In genomic region chr20:52048365-52048764, GRCh38 we compare ENCODE assay signal across 17 cellular contexts.
A peak's percentile ranks its signal among the peaks of the same experiment; 100 is the strongest.
DNase-seq lines count a peak whose midpoint lies in the region; ATAC-seq and TF ChIP-seq lines count a peak whose summit lies in the region.
"Had no signal": no experiment of that assay in that cellular context is flagged by ENCODE, and none has a peak within 500 bp of the region (broad histone marks: within the 10 kb centered on the region; RNA-seq: fewer than 3 reads in every experiment).

No MANE protein-coding gene starts in this region.

- no peak overlapping the region for H2AK5ac ChIP-seq in IMR-90 (ENCODE audit: low read depth, low read length)

- H4K91ac ChIP-seq in IMR-90 (ENCODE audit: insufficient read depth, low read depth, low read length): peak overlapping the region; percentile 63; the same call in 1 of the 2 replicates

- H3K27ac ChIP-seq in BLaER1 treated with 17β-estradiol and CSF1 and Interleukin-3, amounts not matched to agents 10 nM and 100 nM: no peak overlapping the region
- H3K27ac ChIP-seq in IMR-90 (ENCODE audit: insufficient read depth, low read length) (no peak overlapping the region), RWPE1 (no peak overlapping the region), dorsolateral prefrontal cortex (no peak overlapping the region)
- H3K27ac ChIP-seq: adrenal gland, lower lobe of right lung, neutrophil, PC-9 had no signal

- TF ChIP-seq POLR2A in IMR-90 (IDR thresholded peaks at IDR 0.05; ENCODE audit: low read depth, low read length): no peak

- H3K14ac ChIP-seq in IMR-90 (replicated peaks; ENCODE audit: low read depth, low read length): peak overlapping the region; percentile 31; the same call in 1 of the 2 replicates

- no peak for TF ChIP-seq RAD21 in IMR-90 (IDR thresholded peaks at IDR 0.05; ENCODE audit: low read length)

- no peaks in the 10 kb centered on the region for H3K9me3 ChIP-seq in BLaER1 treated with 17β-estradiol and CSF1 and Interleukin-3, amounts not matched to agents 10 nM and 100 nM (replicated peaks in 1 of 11)
- H3K9me3 ChIP-seq in IMR-90 (ENCODE audit: control insufficient read depth, insufficient read depth, low read length): no peaks in the 10 kb centered on the region
- H3K9me3 ChIP-seq: adrenal gland, lower lobe of right lung, neutrophil had no signal

- peak overlapping the region; percentile 13 to 78; a peak in 3 of 4 replicates for H4K8ac ChIP-seq in IMR-90 (ENCODE audit: low read depth in 2 of 2, low read length in 2 of 2)

- H3K9me3 Mint-ChIP-seq in natural killer cell: no peaks in the 10 kb centered on the region
- H3K9me3 Mint-ChIP-seq: activated B cell treated with CpG ODN at 0.5 μM for 24 hours had no signal

- TF ChIP-seq CTCF in IMR-90 (conservative IDR thresholded peaks at IDR 0.05; ENCODE audit: low read depth, low read length): no peak
- no peak for TF ChIP-seq CTCF in choroid plexus epithelial cell (conservative IDR thresholded peaks at IDR 0.05; ENCODE audit: low read depth, low read length)
- no peak for TF ChIP-seq CTCF in natural killer cell (IDR thresholded peaks at IDR 0.05)
- TF ChIP-seq CTCF in RWPE1 (conservative IDR thresholded peaks at IDR 0.05; ENCODE audit: low read depth): no peak
- no peak for TF ChIP-seq CTCF in dorsolateral prefrontal cortex (IDR thresholded peaks at IDR 0.05 in 54 of 56, conservative IDR thresholded peaks at IDR 0.05 in 2 of 56; ENCODE audit: low read depth in 1 of 56, partially characterized antibody in 56 of 56)

- peak overlapping the region; percentile 68; the same call in 1 of the 2 replicates for H3K18ac ChIP-seq in IMR-90 (ENCODE audit: low read depth, low read length)

- POLR2A ChIA-PET in IMR-90 (lab: Charles Lee; ENCODE audit: unreplicated experiment) (no interaction called here), RWPE1 (lab: Yijun Ruan, JAX; ENCODE audit: low non-redundant PET) (no interaction called here)

- CTCF ChIA-PET in IMR-90 (lab: Yijun Ruan, JAX): interaction anchor here (0.6 kb wide), 2 partner anchors 80 to 239 kb away, joined by 4 read pairs; no protein-coding TSS in a partner anchor
- CTCF ChIA-PET in RWPE1 (lab: Yijun Ruan, JAX): interaction anchor here (0.6 kb wide), 3 partner anchors 10 to 1055 kb away, joined by 3 to 4 read pairs (median 3); no protein-coding TSS in a partner anchor

- dilution Hi-C loops in IMR-90 (cut with HindIII; ENCODE audit: low sequenced_read_pairs, unreplicated experiment): no loop called here

- H3K36me3 Mint-ChIP-seq in natural killer cell: no peaks in the 10 kb centered on the region

- no peak overlapping the region for H3K9ac ChIP-seq in BLaER1 treated with 17β-estradiol and CSF1 and Interleukin-3, amounts not matched to agents 10 nM and 100 nM
- H3K9ac ChIP-seq in IMR-90 (ENCODE audit: low read depth, low read length): no peak overlapping the region; the same call in 1 of the 2 replicates

- H3K4me2 ChIP-seq in BLaER1 treated with 17β-estradiol and CSF1 and Interleukin-3, amounts not matched to agents 10 nM and 100 nM: peak overlapping the region in 10 of 11 experiments; percentile 5 to 72 (median 46); a peak in 15 of 22 replicates
- H3K4me2 ChIP-seq in IMR-90 (ENCODE audit: low read depth, low read length): peak overlapping the region; percentile 46; the same call in 1 of the 2 replicates
- H3K4me2 ChIP-seq: PC-9 had no signal

- no peaks in the 10 kb centered on the region; a peak in 1 of 4 replicates for H3K79me1 ChIP-seq in IMR-90 (ENCODE audit: low read depth in 1 of 2, low read length in 2 of 2)

- no peak overlapping the region for H3K56ac ChIP-seq in IMR-90 (ENCODE audit: extremely low read depth, insufficient read depth, low read length)

- peak overlapping the region; percentile 77; the same call in 1 of the 2 replicates for H4K5ac ChIP-seq in IMR-90 (ENCODE audit: low read depth, low read length)

- H3K4me1 Mint-ChIP-seq in natural killer cell: peaks cover 22 to 29% of the 10 kb centered on the region in 2 donors

- no peak for DNase-seq in IMR-90
- DNase-seq in choroid plexus epithelial cell (ENCODE audit: low read depth): no peak
- no peak for DNase-seq in natural killer cell
- no peak for DNase-seq in RWPE1 (ENCODE audit: low spot score)
- no peak for DNase-seq in cardiac septum (ENCODE audit: low spot score)
- DNase-seq in dorsolateral prefrontal cortex: no peak
- DNase-seq: activated B cell treated with CpG ODN at 0.5 μM for 24 hours, adrenal gland, hippocampal formation, lower lobe of right lung, NCI-H1092, NCI-H446, PC-9 had no signal

- intact Hi-C loops in IMR-90 (cut with micrococcal nuclease) (no loop called here), natural killer cell (cut with micrococcal nuclease) (loop anchor here (5.0 kb wide), 1 partner anchor 646 kb away; no protein-coding TSS in a partner anchor), cardiac septum (cut with DNase I) (no loop called here), dorsolateral prefrontal cortex (cut with DNase I) (no loop called here)

- H3K36me3 ChIP-seq in BLaER1 treated with 17β-estradiol and CSF1 and Interleukin-3, amounts not matched to agents 10 nM and 100 nM: no peaks in the 10 kb centered on the region
- H3K36me3 ChIP-seq in IMR-90 (ENCODE audit: control insufficient read depth, insufficient read depth, low read length): no peaks in the 10 kb centered on the region
- H3K36me3 ChIP-seq: adrenal gland, lower lobe of right lung, neutrophil had no signal

- no peaks in the 10 kb centered on the region for H3K27me3 Mint-ChIP-seq in natural killer cell (ENCODE audit: low read depth in 2 of 2)

- H2BK120ac ChIP-seq in IMR-90 (ENCODE audit: low read depth, low read length): peak overlapping the region; percentile 94

- H2BK5ac ChIP-seq in IMR-90 (ENCODE audit: low read depth, low read length, poor library complexity, severe bottlenecking): peak overlapping the region; percentile 0

- H3K4me1 ChIP-seq in BLaER1 treated with 17β-estradiol and CSF1 and Interleukin-3, amounts not matched to agents 10 nM and 100 nM: peaks cover 4 to 19% (median 9%) of the 10 kb centered on the region in 10 experiments; a peak in 12 of 20 replicates
- peaks cover 12% of the 10 kb centered on the region for H3K4me1 ChIP-seq in IMR-90 (ENCODE audit: control insufficient read depth, insufficient read depth, low read length)
- H3K4me1 ChIP-seq: adrenal gland, lower lobe of right lung had no signal

- no peak overlapping the region for H3K4me3 ChIP-seq in BLaER1 treated with 17β-estradiol and CSF1 and Interleukin-3, amounts not matched to agents 10 nM and 100 nM
- H3K4me3 ChIP-seq in IMR-90 (ENCODE audit: insufficient read depth, low read depth, low read length) (no peak overlapping the region), choroid plexus epithelial cell (ENCODE audit: low read depth, low read length) (peak overlapping the region; percentile 37), dorsolateral prefrontal cortex (no peak overlapping the region)
- H3K4me3 ChIP-seq: adrenal gland, coronary artery, lower lobe of right lung, PC-9 had no signal

- no peak overlapping the region for H2AFZ ChIP-seq in IMR-90 (replicated peaks; ENCODE audit: low read length, poor library complexity)
- H2AFZ ChIP-seq: PC-9 had no signal

- H3K23ac ChIP-seq in IMR-90 (ENCODE audit: low read depth, low read length): no peak overlapping the region

- peak overlapping the region; percentile 74; the same call in 1 of the 2 replicates for H3K4ac ChIP-seq in IMR-90 (ENCODE audit: low read depth, low read length)

- no peak overlapping the region for H2AK9ac ChIP-seq in IMR-90 (replicated peaks; ENCODE audit: low read depth, low read length, poor library complexity)

- in situ Hi-C loops in IMR-90 (cut with MboI; ENCODE audit: low sequenced_read_pairs): no loop called here

- peak overlapping the region; percentile 88 to 92 for H3K27ac Mint-ChIP-seq in natural killer cell
- H3K27ac Mint-ChIP-seq: activated B cell treated with CpG ODN at 0.5 μM for 24 hours had no signal

- H2BK15ac ChIP-seq in IMR-90 (ENCODE audit: low read depth, low read length): peak overlapping the region; percentile 49; the same call in 1 of the 3 replicates

- H3K27me3 ChIP-seq in BLaER1 treated with 17β-estradiol and CSF1 and Interleukin-3, amounts not matched to agents 10 nM and 100 nM: peaks cover 0 to 11% (median 0%) of the 10 kb centered on the region in 11 experiments; a peak in 1 of 22 replicates
- no peaks in the 10 kb centered on the region for H3K27me3 ChIP-seq in IMR-90 (ENCODE audit: control insufficient read depth, insufficient read depth, low read length)
- H3K27me3 ChIP-seq in dorsolateral prefrontal cortex: no peaks in the 10 kb centered on the region
- H3K27me3 ChIP-seq: adrenal gland had no signal

- 0 out of 2 replicates have a peak, but pooled peaks cover 4% of the 10 kb centered on the region for H3K9me1 ChIP-seq in IMR-90 (ENCODE audit: insufficient read depth, low read length)

- H2BK20ac ChIP-seq in IMR-90 (ENCODE audit: low read depth, low read length): peak overlapping the region; percentile 84; the same call in 1 of the 2 replicates

- ATAC-seq in IMR-90 (ENCODE audit: low read depth) (no peak), natural killer cell (no peak), HG02571 (IDR thresholded peaks at IDR 0.05; ENCODE audit: unreplicated experiment) (no peak)

- WGBS in IMR-90 (ENCODE audit: extremely low coverage in 2 of 2, insufficient read length in 1 of 2), 2 experiments: no CpG with 5 or more reads among the region's 5 CpGs

- H3K4me3 Mint-ChIP-seq in natural killer cell: peak overlapping the region; percentile 87
- H3K4me3 Mint-ChIP-seq: activated B cell treated with CpG ODN at 0.5 μM for 24 hours had no signal

- no peaks in the 10 kb centered on the region for H4K20me1 ChIP-seq in BLaER1 treated with 17β-estradiol and CSF1 and Interleukin-3, amounts not matched to agents 10 nM and 100 nM
- no peaks in the 10 kb centered on the region for H4K20me1 ChIP-seq in IMR-90 (ENCODE audit: insufficient read depth, low read length)

- no TSS peak for BruUV-seq in IMR-90 (replicated peaks; lab: Mats Ljungman, UMichigan)

TF ChIP-seq in IMR-90, 13 proteins besides CTCF, POLR2A, EP300 and RAD21 (continues in another document):
- TF ChIP-seq FOS (IDR thresholded peaks at IDR 0.05; ENCODE audit: low read depth, low read length) (no peak), SMC3 (IDR thresholded peaks at IDR 0.05; ENCODE audit: low read depth, low read length) (no peak), MAZ (IDR thresholded peaks at IDR 0.05; ENCODE audit: borderline replicate concordance, low read depth, low read length) (no peak), CHD1 (IDR thresholded peaks at IDR 0.05; ENCODE audit: low read depth, low read length) (no peak), USF2 (IDR thresholded peaks at IDR 0.05; ENCODE audit: low read depth, low read length) (no peak), RCOR1 (IDR thresholded peaks at IDR 0.05; ENCODE audit: insufficient replicate concordance, low read length) (no peak), MXI1 (IDR thresholded peaks at IDR 0.05; ENCODE audit: borderline replicate concordance, low read depth, low read length) (no peak)
